23 cellular contexts compared by ENCODE assay signal in genomic region chr2:227785293-227785692, GRCh38. TPM values are rescaled to one million over a fixed set of nuclear protein-coding genes. Genes with fewer than 3 reads are reported as not detected.
A peak's percentile ranks its signal among the peaks of the same experiment; 100 is the strongest.
DNase-seq lines count a peak whose midpoint lies in the region; ATAC-seq and TF ChIP-seq lines count a peak whose summit lies in the region.
"Had no signal": no experiment of that assay in that cellular context is flagged by ENCODE, and none has a peak within 500 bp of the region (broad histone marks: within the 10 kb centered on the region; RNA-seq: fewer than 3 reads in every experiment).

No MANE protein-coding gene starts in this region.

- H3K36me3 ChIP-seq in Karpas-422 (ENCODE audit: insufficient read depth, low read length) (no peaks in the 10 kb centered on the region), mammary epithelial cell (ENCODE audit: insufficient read depth, low read length) (no peaks in the 10 kb centered on the region)
- H3K36me3 ChIP-seq: BLaER1 treated with 17β-estradiol and CSF1 and Interleukin-3, amounts not matched to agents 10 nM and 100 nM had no signal

- dilution Hi-C loops in mammary epithelial cell (cut with HindIII; ENCODE audit: low sequenced_read_pairs): no loop called here

- no peaks in the 10 kb centered on the region for H3K9me2 ChIP-seq in Karpas-422 (replicated peaks; ENCODE audit: insufficient read depth, low read length)
- H3K9me2 ChIP-seq: SK-N-SH had no signal

- no peak overlapping the region for H2AFZ ChIP-seq in Karpas-422 (ENCODE audit: low read length)
- no peak overlapping the region for H2AFZ ChIP-seq in mammary epithelial cell (ENCODE audit: low read depth, low read length)

- no peaks in the 10 kb centered on the region for H4K20me1 ChIP-seq in Karpas-422 (ENCODE audit: insufficient read depth, low read depth, low read length)
- H4K20me1 ChIP-seq in mammary epithelial cell (ENCODE audit: insufficient read depth, low read length): no peaks in the 10 kb centered on the region
- H4K20me1 ChIP-seq: BLaER1 treated with 17β-estradiol and CSF1 and Interleukin-3, amounts not matched to agents 10 nM and 100 nM had no signal

- BruUV-seq in Calu3 (replicated peaks; lab: Mats Ljungman, UMichigan) (no TSS peak), mammary epithelial cell (replicated peaks; lab: Mats Ljungman, UMichigan) (no TSS peak)

- peaks cover 57% of the 10 kb centered on the region for H3K4me1 Mint-ChIP-seq in Calu3 (ENCODE audit: low read depth, unreplicated experiment)

- in situ Hi-C loops in mammary epithelial cell (cut with MboI; ENCODE audit: low sequenced_read_pairs in 2 of 2): no loop called here

- no peak overlapping the region for H3K9ac ChIP-seq in Karpas-422 (ENCODE audit: low read length)
- no peak overlapping the region for H3K9ac ChIP-seq in mammary epithelial cell (ENCODE audit: insufficient read depth, low read length)
- H3K9ac ChIP-seq: BLaER1 treated with 17β-estradiol and CSF1 and Interleukin-3, amounts not matched to agents 10 nM and 100 nM; SK-N-SH had no signal

- no peaks in the 10 kb centered on the region for H3K79me2 ChIP-seq in Karpas-422 (ENCODE audit: low read length)
- H3K79me2 ChIP-seq in mammary epithelial cell (ENCODE audit: insufficient read depth, low read length): no peaks in the 10 kb centered on the region

- H3K27me3 ChIP-seq in Karpas-422 (ENCODE audit: low read length) (no peaks in the 10 kb centered on the region), mammary epithelial cell (ENCODE audit: insufficient read depth, low read length) (no peaks in the 10 kb centered on the region)
- H3K27me3 ChIP-seq: BLaER1 treated with 17β-estradiol and CSF1 and Interleukin-3, amounts not matched to agents 10 nM and 100 nM had no signal

- H3K4me2 ChIP-seq in Karpas-422 (ENCODE audit: low read depth, low read length, poor library complexity, severe bottlenecking) (no peak overlapping the region), mammary epithelial cell (ENCODE audit: insufficient read depth, low read depth, low read length) (no peak overlapping the region)
- H3K4me2 ChIP-seq: SK-N-SH had no signal

- TF ChIP-seq CTCF in Calu3 (IDR thresholded peaks at IDR 0.05; ENCODE audit: unreplicated experiment) (no peak), mammary epithelial cell (conservative IDR thresholded peaks at IDR 0.05 in 1 of 2, IDR thresholded peaks at IDR 0.05 in 1 of 2; ENCODE audit: extremely low read depth in 1 of 2, insufficient read depth in 1 of 2, low read depth in 1 of 2, low read length in 2 of 2) (no peak), omental fat pad (IDR thresholded peaks at IDR 0.05) (no peak)

- WGBS in mammary epithelial cell (ENCODE audit: low coverage, missing lambda C conversion rate): 100% methylated on average over 1 of the region's 1 CpG

- CTCF ChIA-PET in Calu3 (lab: Charles Lee) (no interaction called here), mammary epithelial cell (lab: Charles Lee; ENCODE audit: low non-redundant PET) (no interaction called here)

- intact Hi-C loops in Calu3 (cut with micrococcal nuclease; ENCODE audit: unreplicated experiment) (no loop called here), mammary epithelial cell (cut with micrococcal nuclease) (no loop called here)

- H3K27me3 Mint-ChIP-seq in Calu3 (ENCODE audit: unreplicated experiment): no peaks in the 10 kb centered on the region

- no peak overlapping the region for H3K4me3 Mint-ChIP-seq in Calu3 (ENCODE audit: low read depth, unreplicated experiment)
- H3K4me3 Mint-ChIP-seq: CD8-positive, alpha-beta T cell; HFFc6 had no signal

- DNase-seq in Calu3 (no peak), Karpas-422 (peak; percentile 28), mammary epithelial cell (peak; percentile 32), omental fat pad (ENCODE audit: low spot score) (no peak), NCI-H2081 treated with DMSO at 0.1 percent for 48 hours (lab: John Stamatoyannopoulos, UW) (no peak), NCI-H187 (lab: John Stamatoyannopoulos, UW) (no peak)
- DNase-seq in stimulated activated CD4-positive, alpha-beta T cell treated with anti-CD3 and anti-CD28 coated beads, Interleukin-4, amount 100 ng/mL, for 4 hours: no peak
- DNase-seq: CD8-positive, alpha-beta T cell; DMS53; H7; HFFc6; KBM-7; MV-4-11; NCI-H1417 treated with DMSO at 0.1 percent for 48 hours; NCI-H1930; NCI-H510A treated with DMSO at 0.1 percent for 48 hours; NCI-H82; OCI-M1; SHP77 treated with DMSO at 0.1 percent for 48 hours; SK-N-SH had no signal

- H3K9me3 Mint-ChIP-seq in Calu3 (ENCODE audit: low read depth, unreplicated experiment): no peaks in the 10 kb centered on the region
- H3K9me3 Mint-ChIP-seq: CD8-positive, alpha-beta T cell; HFFc6 had no signal

- H3K4me3 ChIP-seq in Karpas-422 (ENCODE audit: low read length): no peak overlapping the region
- H3K4me3 ChIP-seq in mammary epithelial cell (replicated peaks in 1 of 3; ENCODE audit: insufficient read depth in 1 of 3, low read depth in 2 of 3, low read length in 3 of 3): no peak overlapping the region
- H3K4me3 ChIP-seq: BLaER1 treated with 17β-estradiol and CSF1 and Interleukin-3, amounts not matched to agents 10 nM and 100 nM had no signal

- H3K27ac Mint-ChIP-seq in Calu3 (ENCODE audit: unreplicated experiment): peak overlapping the region; percentile 27
- H3K27ac Mint-ChIP-seq: CD8-positive, alpha-beta T cell; HFFc6 had no signal

- ATAC-seq in omental fat pad (ENCODE audit: low FRiP score): peak; percentile 88
- ATAC-seq: CD8-positive, alpha-beta T cell; HepG2 had no signal

- 0 out of 2 replicates have a peak, but pooled peaks cover 5% of the 10 kb centered on the region for H3K4me1 ChIP-seq in Karpas-422 (ENCODE audit: low read length)
- peaks cover 4% of the 10 kb centered on the region for H3K4me1 ChIP-seq in mammary epithelial cell (ENCODE audit: insufficient read depth, low read length)

- H3K27ac ChIP-seq in Karpas-422 (ENCODE audit: low read length): no peak overlapping the region
- no peak overlapping the region for H3K27ac ChIP-seq in mammary epithelial cell (ENCODE audit: insufficient read depth, low read depth, low read length)
- H3K27ac ChIP-seq: BLaER1 treated with 17β-estradiol and CSF1 and Interleukin-3, amounts not matched to agents 10 nM and 100 nM had no signal

- H3K36me3 Mint-ChIP-seq in Calu3 (ENCODE audit: insufficient read depth, unreplicated experiment): no peaks in the 10 kb centered on the region
- H3K36me3 Mint-ChIP-seq: CD8-positive, alpha-beta T cell had no signal

- H3K9me3 ChIP-seq in Karpas-422 (ENCODE audit: low read length): no peaks in the 10 kb centered on the region
- H3K9me3 ChIP-seq in mammary epithelial cell (replicated peaks; ENCODE audit: insufficient read depth, low read length): peaks cover 2% of the 10 kb centered on the region
- H3K9me3 ChIP-seq: SK-N-SH had no signal

RNA-seq across cellular contexts. Expression of gene CCL20, which starts 28.3 kb away (rescaled TPM):
- total RNA-seq in Calu3 (2022): 25.4 and 39.9 TPM in 2 replicates
- not detected in 2 replicates for total RNA-seq in Karpas-422 (2014; rRNA removed; shearing (Covaris generic); ENCODE audit: low replicate concordance)
- total RNA-seq in mammary epithelial cell: 1 to 10 TPM in 1 of 2 donors, under 1 TPM in 1; 0.33 to 1.2 TPM
- 0.50 TPM for polyA plus RNA-seq in mammary epithelial cell
- polyA minus RNA-seq in mammary epithelial cell: not detected
- total RNA-seq in omental fat pad: 10 to 100 TPM in 1 of 4 donors, 1 to 10 TPM in 1, not detected in 2; 3.4 to 19.2 TPM
- total RNA-seq: H7, HFFc6 had no signal

RNA-seq across cellular contexts. Expression of gene SCYGR8, which starts 39.6 kb away (rescaled TPM):
- total RNA-seq in Calu3 (2022) (not detected in 2 replicates), mammary epithelial cell (not detected), omental fat pad (not detected)
- not detected in 2 replicates for total RNA-seq in Karpas-422 (2014; rRNA removed; shearing (Covaris generic); ENCODE audit: low replicate concordance)
- not detected for polyA plus RNA-seq in mammary epithelial cell
- not detected for polyA minus RNA-seq in mammary epithelial cell
- total RNA-seq: CD8-positive, alpha-beta T cell; H7; HepG2; HFFc6; RPMI7951 had no signal
- polyA plus RNA-seq: HepG2, SK-N-SH had no signal

RNA-seq across cellular contexts. Expression of gene SCYGR7, which starts 57.2 kb away (rescaled TPM):
- total RNA-seq in Calu3 (2022) (not detected in 2 replicates), mammary epithelial cell (not detected), omental fat pad (not detected)
- total RNA-seq in Karpas-422 (2014; rRNA removed; shearing (Covaris generic); ENCODE audit: low replicate concordance): not detected in 2 replicates
- not detected for polyA plus RNA-seq in mammary epithelial cell
- polyA minus RNA-seq in mammary epithelial cell: not detected
- total RNA-seq: CD8-positive, alpha-beta T cell; H7; HepG2; HFFc6; RPMI7951 had no signal
- polyA plus RNA-seq: HepG2, SK-N-SH had no signal

Comparison
In these comparisons a context has a peak if more than half of its experiments do, and no peak if none do; other contexts are left out.
1. DNase-seq: peak in Karpas-422 (single experiment) and mammary epithelial cell (single experiment); none in Calu3 (single experiment), omental fat pad (single experiment), NCI-H2081 treated with DMSO at 0.1 percent for 48 hours (single experiment), stimulated activated CD4-positive, alpha-beta T cell treated with anti-CD3 and anti-CD28 coated beads, Interleukin-4, amount 100 ng/mL, for 4 hours (0 of 2) and NCI-H187 (0 of 2).